Comparison of ENCODE assay signal across 16 cellular contexts in genomic region chr13:28442872-28443271, GRCh38.
"Had no signal": no experiment of that assay in that cellular context is flagged by ENCODE, and none has a peak within 500 bp of the region (broad histone marks: within the 10 kb centered on the region; RNA-seq: fewer than 3 reads in every experiment).

No MANE protein-coding gene starts in this region.

- H3K4me3 Mint-ChIP-seq: activated naive CD4-positive, alpha-beta T cell treated with anti-CD3 and anti-CD28 coated beads, Interleukin-2, amount 10 ng/mL, durations not matched to agents 7 days and 5 days; activated T-helper 17 cell treated with anti-CD3 and anti-CD28 coated beads, Interleukin-2, amount 50 U/mL, for 72 hours; brain; naive thymus-derived CD8-positive, alpha-beta T cell; stimulated activated effector memory CD8-positive, alpha-beta T cell treated with anti-CD3 and anti-CD28 coated beads, Interleukin-12 subunit alpha, Interleukin-12 subunit beta, amount 100 ng/mL, for 72 hours; T-helper 1 cell treated with Interleukin-12 subunit alpha and Interleukin-12 subunit beta and Interleukin-4 antibody, amounts not matched to agents 30 μg/mL and 1 μg/mL, for 36 hours had no signal

- H3K27ac Mint-ChIP-seq: activated naive CD4-positive, alpha-beta T cell treated with anti-CD3 and anti-CD28 coated beads, Interleukin-2, amount 10 ng/mL, durations not matched to agents 7 days and 5 days; activated T-helper 17 cell treated with anti-CD3 and anti-CD28 coated beads, Interleukin-2, amount 50 U/mL, for 72 hours; brain; naive thymus-derived CD8-positive, alpha-beta T cell; stimulated activated effector memory CD8-positive, alpha-beta T cell treated with anti-CD3 and anti-CD28 coated beads, Interleukin-12 subunit alpha, Interleukin-12 subunit beta, amount 100 ng/mL, for 72 hours; T-helper 1 cell treated with Interleukin-12 subunit alpha and Interleukin-12 subunit beta and Interleukin-4 antibody, amounts not matched to agents 30 μg/mL and 1 μg/mL, for 36 hours had no signal

- H3K36me3 ChIP-seq: esophagus squamous epithelium, neutrophil, tibial nerve had no signal

- ATAC-seq: activated T-helper 17 cell treated with anti-CD3 and anti-CD28 coated beads, Interleukin-2, amount 50 U/mL, for 72 hours; lower lobe of right lung; naive thymus-derived CD8-positive, alpha-beta T cell; stimulated activated effector memory CD8-positive, alpha-beta T cell treated with anti-CD3 and anti-CD28 coated beads, Interleukin-12 subunit alpha, Interleukin-12 subunit beta, amount 100 ng/mL, for 72 hours had no signal

- H3K27me3 ChIP-seq: tibial nerve had no signal

- H3K36me3 Mint-ChIP-seq: activated naive CD4-positive, alpha-beta T cell treated with anti-CD3 and anti-CD28 coated beads, Interleukin-2, amount 10 ng/mL, durations not matched to agents 7 days and 5 days; brain; stimulated activated effector memory CD8-positive, alpha-beta T cell treated with anti-CD3 and anti-CD28 coated beads, Interleukin-12 subunit alpha, Interleukin-12 subunit beta, amount 100 ng/mL, for 72 hours had no signal

- H3K9me3 Mint-ChIP-seq: activated T-helper 17 cell treated with anti-CD3 and anti-CD28 coated beads, Interleukin-2, amount 50 U/mL, for 72 hours had no signal

- H3K27ac ChIP-seq: dorsolateral prefrontal cortex, esophagus squamous epithelium, lower lobe of right lung, neutrophil, tibial nerve had no signal

- H3K4me1 Mint-ChIP-seq: activated naive CD4-positive, alpha-beta T cell treated with anti-CD3 and anti-CD28 coated beads, Interleukin-2, amount 10 ng/mL, durations not matched to agents 7 days and 5 days; activated T-helper 17 cell treated with anti-CD3 and anti-CD28 coated beads, Interleukin-2, amount 50 U/mL, for 72 hours; brain; naive thymus-derived CD8-positive, alpha-beta T cell; stimulated activated effector memory CD8-positive, alpha-beta T cell treated with anti-CD3 and anti-CD28 coated beads, Interleukin-12 subunit alpha, Interleukin-12 subunit beta, amount 100 ng/mL, for 72 hours had no signal

- H3K4me1 ChIP-seq: esophagus squamous epithelium, lower lobe of right lung, tibial nerve had no signal

- H3K4me3 ChIP-seq: dorsolateral prefrontal cortex, esophagus squamous epithelium, lower lobe of right lung, tibial nerve had no signal

- DNase-seq: activated CD4-positive, alpha-beta T cell treated with anti-CD3 and anti-CD28 coated beads for 48 hours; activated naive CD4-positive, alpha-beta T cell treated with anti-CD3 and anti-CD28 coated beads, Interleukin-2, amount 10 ng/mL, durations not matched to agents 7 days and 5 days; amniotic stem cell; esophagus squamous epithelium; foreskin fibroblast; lower lobe of right lung; naive thymus-derived CD8-positive, alpha-beta T cell; retina; small intestine had no signal
